1 cellular context compared by ENCODE assay signal in genomic region chr1:45693811-45694210, GRCh38.
TF ChIP-seq lines count a peak whose summit lies in the region.

No MANE protein-coding gene starts in this region.

TF ChIP-seq in HepG2, 621 proteins besides CTCF, POLR2A, EP300 and RAD21:
- peak; percentile 46; the same call in 1 of the 2 replicates for TF ChIP-seq ZBTB33 (CRISPR knock-in tag; IDR thresholded peaks at IDR 0.05)
TF ChIP-seq in HepG2: peak in this region for 1; not testable (repeated sequence) for 620.
